Comparison of ENCODE assay signal across 20 cellular contexts in the genomic region with DNA sequence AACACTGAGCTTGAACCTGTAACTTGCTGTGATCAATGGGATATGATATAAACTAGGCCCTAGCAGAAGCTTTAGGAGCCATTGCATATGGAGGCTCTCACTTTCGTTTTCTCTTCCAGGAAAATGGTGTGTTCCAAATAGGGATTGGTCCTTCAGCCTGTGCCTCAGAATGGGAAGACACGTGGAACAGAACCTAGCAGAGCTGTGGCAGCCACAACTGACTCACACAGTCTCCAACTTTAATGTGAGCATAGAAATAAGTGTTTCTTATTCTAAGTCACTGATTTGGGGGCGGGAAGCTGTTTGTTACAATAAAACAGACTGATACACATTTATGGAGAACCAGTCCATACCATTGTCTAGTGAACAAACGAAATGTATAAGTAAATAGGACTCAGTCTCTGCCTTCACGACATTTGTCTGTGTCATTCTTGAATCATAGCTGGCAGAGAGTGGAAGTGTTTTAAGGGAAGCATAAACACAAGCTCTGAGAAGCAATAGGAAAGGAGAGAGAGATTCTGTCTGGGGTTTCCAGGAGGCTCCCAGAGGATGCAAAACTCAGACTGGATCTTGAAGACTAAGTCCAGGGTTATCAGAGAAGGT.
"Had no signal": no experiment of that assay in that cellular context is flagged by ENCODE, and none has a peak within 500 bp of the region (broad histone marks: within the 10 kb centered on the region; RNA-seq: fewer than 3 reads in every experiment).

No MANE protein-coding gene starts in this region.

- H3K9me3 ChIP-seq: left lung, ovary, right lobe of liver, suprapubic skin, upper lobe of left lung had no signal

- H3K4me1 Mint-ChIP-seq: naive B cell, T-helper 17 cell had no signal

- H3K4me2 ChIP-seq: hepatocyte, neural progenitor cell had no signal

- H3K4me3 ChIP-seq: cardiac muscle cell, hepatocyte, left lung, neural progenitor cell, ovary, right lobe of liver, suprapubic skin, upper lobe of left lung had no signal

- H3K9me3 Mint-ChIP-seq: activated CD4-positive, alpha-beta memory T cell treated with anti-CD3 and anti-CD28 coated beads, Interleukin-2, amount 10 ng/mL, durations not matched to agents 7 days and 5 days; neural progenitor cell; stimulated activated naive CD8-positive, alpha-beta T cell treated with anti-CD3 and anti-CD28 coated beads, Interleukin-15, Interleukin-2, amounts not matched to agents 100 ng/mL and 50 ng/mL, for 24 hours; WTC11 had no signal

- H3K27ac ChIP-seq: cardiac muscle cell, hepatocyte, left lung, neural progenitor cell, ovary, right lobe of liver, suprapubic skin, upper lobe of left lung had no signal

- H3K9ac ChIP-seq: neural progenitor cell had no signal

- H3K79me2 ChIP-seq: hepatocyte had no signal

- H3K36me3 ChIP-seq: cardiac muscle cell, left lung, neural progenitor cell, ovary, right lobe of liver, suprapubic skin, upper lobe of left lung had no signal

- H3K27me3 Mint-ChIP-seq: stimulated activated naive CD8-positive, alpha-beta T cell treated with anti-CD3 and anti-CD28 coated beads, Interleukin-15, Interleukin-2, amounts not matched to agents 100 ng/mL and 50 ng/mL, for 24 hours had no signal

- H3K36me3 Mint-ChIP-seq: naive B cell, neural progenitor cell, WTC11 had no signal

- DNase-seq: activated CD4-positive, alpha-beta memory T cell treated with anti-CD3 and anti-CD28 coated beads, Interleukin-2, amount 10 ng/mL, durations not matched to agents 7 days and 5 days; activated CD4-positive, alpha-beta T cell treated with anti-CD3 and anti-CD28 coated beads for 4 hours; activated gamma-delta T cell treated with Interleukin-2 at 50 U/mL for 16 hours; activated T-cell treated with anti-CD3 and anti-CD28 coated beads, Interleukin-2, amount 50 U/mL, for 4 hours; aorta; islet precursor cell; left lung; mammary epithelial cell; naive B cell; ovary; right lobe of liver; T-helper 17 cell; upper lobe of left lung had no signal

- H3K4me3 Mint-ChIP-seq: activated CD4-positive, alpha-beta memory T cell treated with anti-CD3 and anti-CD28 coated beads, Interleukin-2, amount 10 ng/mL, durations not matched to agents 7 days and 5 days; activated T-cell treated with anti-CD3 and anti-CD28 coated beads, Interleukin-2, amount 50 U/mL, for 4 hours; naive B cell; neural progenitor cell; stimulated activated naive CD8-positive, alpha-beta T cell treated with anti-CD3 and anti-CD28 coated beads, Interleukin-15, Interleukin-2, amounts not matched to agents 100 ng/mL and 50 ng/mL, for 24 hours; T-helper 17 cell; WTC11 had no signal

- H3K27ac Mint-ChIP-seq: activated CD4-positive, alpha-beta memory T cell treated with anti-CD3 and anti-CD28 coated beads, Interleukin-2, amount 10 ng/mL, durations not matched to agents 7 days and 5 days; naive B cell; neural progenitor cell; stimulated activated naive CD8-positive, alpha-beta T cell treated with anti-CD3 and anti-CD28 coated beads, Interleukin-15, Interleukin-2, amounts not matched to agents 100 ng/mL and 50 ng/mL, for 24 hours; T-helper 17 cell; WTC11 had no signal

- H2AFZ ChIP-seq: hepatocyte, neural progenitor cell had no signal

- H3K27me3 ChIP-seq: hepatocyte, left lung, neural progenitor cell, ovary, right lobe of liver, suprapubic skin, upper lobe of left lung had no signal

- ATAC-seq: activated T-cell treated with anti-CD3 and anti-CD28 coated beads, Interleukin-2, amount 50 U/mL, for 4 hours; esophagus mucosa; left lung; right lobe of liver; T-helper 17 cell; WTC11 had no signal

- H3K4me1 ChIP-seq: right lobe of liver had no signal
